In the genomic region with DNA sequence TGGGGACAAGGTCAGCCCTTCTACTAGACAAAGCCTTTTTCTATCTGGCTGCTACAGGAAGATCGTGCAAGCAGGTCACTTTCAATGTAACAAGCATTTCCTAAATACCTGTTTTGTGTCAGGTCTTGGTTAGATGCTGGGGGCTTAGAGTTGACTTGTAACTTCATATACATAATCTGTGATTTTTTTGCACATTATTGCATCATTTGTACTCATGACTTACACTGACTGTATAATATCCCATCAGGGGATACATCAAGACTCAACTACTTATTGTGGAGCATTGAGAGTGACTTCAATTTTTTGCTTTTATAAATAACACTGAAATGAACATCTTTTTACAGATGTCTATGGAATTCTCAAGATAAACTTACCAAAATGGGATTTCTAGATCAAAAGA, we compare ENCODE assay signal across 22 cellular contexts.
"Had no signal": no experiment of that assay in that cellular context is flagged by ENCODE, and none has a peak within 500 bp of the region (broad histone marks: within the 10 kb centered on the region; RNA-seq: fewer than 3 reads in every experiment).

No MANE protein-coding gene starts in this region.

- H3K27ac ChIP-seq: body of pancreas, colonic mucosa, suprapubic skin had no signal

- ATAC-seq: activated T-cell treated with anti-CD3 and anti-CD28 coated beads, Interleukin-2, amount 50 U/mL, for 72 hours; body of pancreas; mucosa of descending colon; sciatic nerve; stimulated activated effector memory CD8-positive, alpha-beta T cell treated with anti-CD3 and anti-CD28 coated beads, Interleukin-12 subunit alpha, Interleukin-12 subunit beta, amount 100 ng/mL, for 72 hours had no signal

- H3K4me3 ChIP-seq: body of pancreas, colonic mucosa, mucosa of descending colon, stomach, suprapubic skin, tibial nerve had no signal

- H3K27me3 ChIP-seq: body of pancreas, colonic mucosa, stomach, suprapubic skin, tibial nerve had no signal

- FAIRE-seq: islet of Langerhans, small intestine had no signal

- DNase-seq: activated B cell treated with CpG ODN at 0.5 μM for 24 hours; activated naive CD4-positive, alpha-beta T cell treated with Interleukin-2 at 50 U/mL for 16 hours; activated T-cell treated with anti-CD3 and anti-CD28 coated beads for 4 hours; activated T-cell treated with anti-CD3 and anti-CD28 coated beads, Interleukin-2, amount 50 U/mL, for 72 hours; anterior cingulate cortex; cerebellar nuclear complex; colonic mucosa; effector memory CD4-positive, alpha-beta T cell; erythroblast; foreskin fibroblast; mesendoderm; mucosa of descending colon; small intestine; stimulated activated CD4-positive, alpha-beta T cell treated with anti-CD3 and anti-CD28 coated beads, Interleukin-4, amount 100 ng/mL, for 24 hours; stomach; T-helper 1 cell had no signal

- H3K9me3 ChIP-seq: body of pancreas, colonic mucosa, mucosa of descending colon, stomach, suprapubic skin, tibial nerve had no signal

- H3K36me3 ChIP-seq: colonic mucosa, stomach, suprapubic skin, tibial nerve had no signal
